In genomic region chr11:113991170-113991569, GRCh38 we compare ENCODE assay signal across 1 cellular context.
A peak's percentile ranks its signal among the peaks of the same experiment; 100 is the strongest.
TF ChIP-seq lines count a peak whose summit lies in the region.

No MANE protein-coding gene starts in this region.

TF ChIP-seq in K562, 482 proteins besides CTCF, POLR2A, EP300 and RAD21 (continued from another document):
- TF ChIP-seq UBTF (IDR thresholded peaks at IDR 0.05; ENCODE audit: borderline replicate concordance in 1 of 2, low read depth in 2 of 2, low read length in 2 of 2) (no peak), MIER1 (IDR thresholded peaks at IDR 0.05; ENCODE audit: low read depth) (peak; percentile 93), REST (CRISPR knock-in tag; IDR thresholded peaks at IDR 0.05; ENCODE audit: low read depth) (peak; percentile 93)
